Comparison of ENCODE assay signal across 7 cellular contexts in genomic region chr3:127597020-127597771, GRCh38. TPM values are rescaled to one million over a fixed set of nuclear protein-coding genes. Genes with fewer than 3 reads are reported as not detected.
DNase-seq lines count a peak whose midpoint lies in the region; ATAC-seq and TF ChIP-seq lines count a peak whose summit lies in the region.

No MANE protein-coding gene starts in this region.

- no peaks in the 10 kb centered on the region for H3K9me3 Mint-ChIP-seq in HFFc6
- no peaks in the 10 kb centered on the region for H3K9me3 Mint-ChIP-seq in activated CD8-positive, alpha-beta T cell treated with anti-CD3 and anti-CD28 coated beads, Interleukin-2, amount 10 ng/mL, durations not matched to agents 7 days and 5 days (ENCODE audit: insufficient read depth)
- H3K9me3 Mint-ChIP-seq in naive B cell = no peaks in the 10 kb centered on the region

- POLR2A ChIA-PET in activated CD8-positive, alpha-beta T cell treated with anti-CD3 and anti-CD28 coated beads, Interleukin-2, amount 10 ng/mL, durations not matched to agents 7 days and 5 days (lab: Charles Lee) = interaction anchor here (0.6 to 3.1 kb wide), 11 partner anchors 8 to 705 kb away, joined by 3 to 19 read pairs (median 7); no protein-coding TSS in a partner anchor

- ATAC-seq in activated CD8-positive, alpha-beta T cell treated with anti-CD3 and anti-CD28 coated beads, Interleukin-2, amount 10 ng/mL, durations not matched to agents 7 days and 5 days = no peak
- ATAC-seq in naive B cell (ENCODE audit: low read depth in 2 of 2) (no peak), HG03342 (IDR thresholded peaks at IDR 0.05; ENCODE audit: unreplicated experiment) (no peak)

- H3K4me3 Mint-ChIP-seq in HFFc6 (peak overlapping the region; percentile 90), naive B cell (peak overlapping the region in 7 of 8 donors; percentile 71 to 93 (median 89))
- H3K4me3 Mint-ChIP-seq in activated CD8-positive, alpha-beta T cell treated with anti-CD3 and anti-CD28 coated beads, Interleukin-2, amount 10 ng/mL, durations not matched to agents 7 days and 5 days = peak overlapping the region; percentile 83

- TF ChIP-seq CTCF in HFFc6 (IDR thresholded peaks at IDR 0.05) = no peak

- peak overlapping the region; percentile 86; the same call in 1 of the 2 replicates for H3K27ac Mint-ChIP-seq in HFFc6
- H3K27ac Mint-ChIP-seq in activated CD8-positive, alpha-beta T cell treated with anti-CD3 and anti-CD28 coated beads, Interleukin-2, amount 10 ng/mL, durations not matched to agents 7 days and 5 days = peak overlapping the region; percentile 89
- peak overlapping the region in 4 of 6 donors; percentile 13 to 87 (median 60) for H3K27ac Mint-ChIP-seq in naive B cell

- peaks cover under 1% of the 10 kb centered on the region; the same call in 1 of the 2 replicates for H3K36me3 Mint-ChIP-seq in HFFc6 (ENCODE audit: low read depth)
- H3K36me3 Mint-ChIP-seq in activated CD8-positive, alpha-beta T cell treated with anti-CD3 and anti-CD28 coated beads, Interleukin-2, amount 10 ng/mL, durations not matched to agents 7 days and 5 days (ENCODE audit: low read depth) = peaks cover 32% of the 10 kb centered on the region
- no peaks in the 10 kb centered on the region for H3K36me3 Mint-ChIP-seq in naive B cell

- H3K27me3 Mint-ChIP-seq in HFFc6 (ENCODE audit: insufficient read depth) (peaks cover 3% of the 10 kb centered on the region), naive B cell (no peaks in the 10 kb centered on the region)
- no peaks in the 10 kb centered on the region for H3K27me3 Mint-ChIP-seq in activated CD8-positive, alpha-beta T cell treated with anti-CD3 and anti-CD28 coated beads, Interleukin-2, amount 10 ng/mL, durations not matched to agents 7 days and 5 days (ENCODE audit: low read depth)

- DNase-seq in D341Med (ENCODE audit: low spot score) (peak; percentile 50), HFFc6 (no peak), naive B cell (no peak), middle frontal gyrus (ENCODE audit: extremely low spot score, low spot score) (no peak), nucleus accumbens (lab: John Stamatoyannopoulos, UW) (no peak)
- no peak for DNase-seq in activated CD8-positive, alpha-beta T cell treated with anti-CD3 and anti-CD28 coated beads, Interleukin-2, amount 10 ng/mL, durations not matched to agents 7 days and 5 days

- H3K4me1 Mint-ChIP-seq in HFFc6 (ENCODE audit: low read depth) (peaks cover 31% of the 10 kb centered on the region), naive B cell (peaks cover 16 to 32% (median 21%) of the 10 kb centered on the region in 3 donors)
- H3K4me1 Mint-ChIP-seq in activated CD8-positive, alpha-beta T cell treated with anti-CD3 and anti-CD28 coated beads, Interleukin-2, amount 10 ng/mL, durations not matched to agents 7 days and 5 days (ENCODE audit: low read depth) = peaks cover 51% of the 10 kb centered on the region

- CTCF ChIA-PET in activated CD8-positive, alpha-beta T cell treated with anti-CD3 and anti-CD28 coated beads, Interleukin-2, amount 10 ng/mL, durations not matched to agents 7 days and 5 days (lab: Charles Lee) = interaction anchor here (1.7 to 5.6 kb wide), 5 partner anchors 10 to 97 kb away, joined by 4 to 32 read pairs (median 7); no protein-coding TSS in a partner anchor

RNA-seq across cellular contexts. Expression of gene MCM2, which starts 1.0 kb away (rescaled TPM):
- total RNA-seq in HFFc6 (2021; fragmentation: NEBNext Ultra II Directional; extraction: Animal tissue kit (Norgen Biotek cat#: 25700)) = 10 to 100 TPM; 24.1 to 56.0 (median 45.0) TPM
- 100 to 1,000 TPM; 185 to 188 TPM for total RNA-seq in activated CD8-positive, alpha-beta T cell treated with anti-CD3 and anti-CD28 coated beads, Interleukin-2, amount 10 ng/mL, durations not matched to agents 7 days and 5 days
- 10 to 100 TPM; 23.7 to 36.7 (median 26.8) TPM for polyA plus RNA-seq in naive B cell (ENCODE audit: low read depth in 6 of 6)

RNA-seq across cellular contexts. Expression of gene TPRA1, which starts 6.7 kb away (rescaled TPM):
- 10 to 100 TPM; 38.8 to 47.5 (median 43.8) TPM for total RNA-seq in HFFc6 (2021; fragmentation: NEBNext Ultra II Directional; extraction: Animal tissue kit (Norgen Biotek cat#: 25700))
- total RNA-seq in activated CD8-positive, alpha-beta T cell treated with anti-CD3 and anti-CD28 coated beads, Interleukin-2, amount 10 ng/mL, durations not matched to agents 7 days and 5 days = 10 to 100 TPM; 27.0 to 27.9 TPM
- polyA plus RNA-seq in naive B cell (ENCODE audit: low read depth in 6 of 6) = 10 to 100 TPM; 11.0 to 37.0 (median 18.2) TPM

RNA-seq across cellular contexts. Expression of gene PODXL2, which starts 31.8 kb away (rescaled TPM):
- total RNA-seq in HFFc6 (2021; fragmentation: NEBNext Ultra II Directional; extraction: Animal tissue kit (Norgen Biotek cat#: 25700)) = under 1 TPM in 1 of 6 experiments, not detected in 5; 0.09 TPM
- total RNA-seq in activated CD8-positive, alpha-beta T cell treated with anti-CD3 and anti-CD28 coated beads, Interleukin-2, amount 10 ng/mL, durations not matched to agents 7 days and 5 days = 1 to 10 TPM; 1.3 to 1.7 TPM
- 1 to 10 TPM; 1.8 to 5.8 (median 2.8) TPM for polyA plus RNA-seq in naive B cell (ENCODE audit: low read depth in 6 of 6)
